8 cellular contexts compared by ENCODE assay signal in the genomic region with DNA sequence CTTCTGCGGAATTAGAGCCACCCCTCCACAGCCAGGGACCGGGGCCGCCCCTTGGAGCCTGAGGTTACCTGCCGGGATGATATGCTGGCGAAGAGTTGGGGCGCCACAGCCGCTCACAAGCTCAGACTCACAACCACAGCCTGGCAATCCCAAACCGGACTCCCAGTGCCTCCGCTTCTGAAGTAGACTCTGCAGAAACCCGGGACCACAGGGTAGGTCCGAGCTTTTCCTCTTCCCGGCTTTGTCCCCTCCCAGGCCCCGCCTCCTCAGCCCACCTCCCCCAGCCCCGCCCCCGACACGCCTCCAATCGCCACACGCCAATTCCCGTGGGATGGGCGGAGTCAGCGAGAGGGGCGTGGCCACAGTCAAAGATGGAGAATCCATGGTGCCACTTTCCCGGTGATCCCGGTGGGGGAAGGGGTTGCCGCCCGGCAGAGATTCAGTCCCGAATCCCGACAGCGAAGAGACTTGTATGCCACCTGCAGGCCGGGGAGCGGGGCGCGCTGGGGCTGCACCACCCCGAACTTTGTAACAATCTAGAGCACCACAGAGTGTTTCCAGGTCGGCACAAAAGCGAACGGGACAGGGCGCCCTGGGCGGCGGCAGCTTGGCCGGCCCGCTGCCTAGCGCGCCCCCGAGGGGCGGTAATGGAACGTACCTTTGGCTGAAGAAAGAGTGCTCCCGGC. TPM values are rescaled to one million over a fixed set of nuclear protein-coding genes. Genes with fewer than 3 reads are reported as not detected.
DNase-seq lines count a peak whose midpoint lies in the region; ATAC-seq and TF ChIP-seq lines count a peak whose summit lies in the region.

Gene IDH1 (minus strand): TSS at position 201 of the 686 bp plus-strand sequence. CDS start 3,520 bp downstream, outside the sequence.

- H3K36me3 ChIP-seq in breast epithelium: no peaks in the 10 kb centered on the region

- no peak for TF ChIP-seq POLR2A in breast epithelium (IDR thresholded peaks at IDR 0.05)

- H3K27ac ChIP-seq in VCaP: peak within 1 kb of the TSS; percentile 99
- H3K27ac ChIP-seq in breast epithelium: peak within 1 kb of the TSS; percentile 77 to 88

- H3K27me3 ChIP-seq in breast epithelium: no peaks in the 10 kb centered on the region

- TF ChIP-seq CTCF in AG04449 (IDR thresholded peaks at IDR 0.05; ENCODE audit: insufficient read depth, low read length, missing control alignments) (peak; percentile 56), VCaP (conservative IDR thresholded peaks at IDR 0.05) (peak; percentile 74), breast epithelium (IDR thresholded peaks at IDR 0.05) (no peak)

- H3K4me1 ChIP-seq in breast epithelium: peaks cover 0 to 9% of the 10 kb centered on the region in 2 donors

- no peaks in the 10 kb centered on the region for H3K9me3 ChIP-seq in breast epithelium

- H3K4me3 ChIP-seq in AG04449 (ENCODE audit: low read depth, low read length) (peak within 1 kb of the TSS; percentile 89), breast epithelium (peak within 1 kb of the TSS; percentile 83 to 87 (median 85))

- CTCF ChIA-PET in AG04449 (lab: Yijun Ruan, JAX): interaction anchor here (0.6 to 5.6 kb wide), 13 partner anchors 9 to 509 kb away, joined by 3 to 96 read pairs (median 4); partner anchors contain the start of gene PIKFYVE

- POLR2A ChIA-PET in AG04449 (lab: Yijun Ruan, JAX): interaction anchor here (3.3 kb wide), 1 partner anchor 11 kb away, joined by 14 read pairs; the partner anchor contains the start of gene PIKFYVE

- peak; percentile 37 for DNase-seq in AG04449 (ENCODE audit: low read depth, low spot score)
- peak; percentile 93 for DNase-seq in NCI-H2196 (lab: John Stamatoyannopoulos, UW; ENCODE audit: unreplicated experiment)
- DNase-seq in breast epithelium (ENCODE audit: low spot score in 2 of 2): peak; percentile 92 to 97
- DNase-seq in iPS-NIHi7 (ENCODE audit: extremely low spot score): peak; percentile 96
- peak; percentile 85 for DNase-seq in smooth muscle cell of the brain vasculature (ENCODE audit: low read depth, low spot score)

- peak; percentile 75 for ATAC-seq in GM18867 (IDR thresholded peaks at IDR 0.05; ENCODE audit: unreplicated experiment)
- ATAC-seq in HG03103 (IDR thresholded peaks at IDR 0.05; ENCODE audit: low read depth, unreplicated experiment): peak; percentile 69

- intact Hi-C loops in breast epithelium (cut with DNase I; ENCODE audit: low total_unique reads): no loop called here

RNA-seq across cellular contexts. Expression of gene IDH1, which starts in this region (rescaled TPM):
- total RNA-seq in breast epithelium: 100 to 1,000 TPM in 1 of 3 donors, 10 to 100 TPM in 2; 80.3 to 333 (median 94.5) TPM

Comparison
In these comparisons a context has a peak if more than half of its experiments do, and no peak if none do; other contexts are left out.
1. Peak in every context shown above with its lines: DNase-seq, ATAC-seq, H3K4me3 ChIP-seq and H3K27ac ChIP-seq.
2. DNase-seq: peak in every context shown above with its lines; median percentile 96 in iPS-NIHi7; 94 in breast epithelium; 93 in NCI-H2196; 85 in smooth muscle cell of the brain vasculature; 37 in AG04449.
3. CTCF ChIP-seq: peak in AG04449 (single experiment) and VCaP (single experiment); none in breast epithelium (0 of 3).